ENCODE assay signal across 18 cellular contexts in genomic region chr4:60313616-60314015, GRCh38.
"Had no signal": no experiment of that assay in that cellular context is flagged by ENCODE, and none has a peak within 500 bp of the region (broad histone marks: within the 10 kb centered on the region; RNA-seq: fewer than 3 reads in every experiment).

No MANE protein-coding gene starts in this region.

- H3K9me3 Mint-ChIP-seq: stimulated activated memory B cell treated with anti-CD40 and anti-IgM and Interleukin-4, amounts not matched to agents 10 μg/mL and 1 μg/mL and 100 μg/mL, for 72 hours had no signal

- DNase-seq: activated CD4-positive, alpha-beta T cell treated with anti-CD3 and anti-CD28 coated beads for 4 hours; activated CD8-positive, alpha-beta memory T cell treated with anti-CD3 and anti-CD28 coated beads for 24 hours; activated naive CD4-positive, alpha-beta T cell; activated naive CD8-positive, alpha-beta T cell treated with anti-CD3 and anti-CD28 coated beads, Interleukin-2, amount 10 ng/mL, durations not matched to agents 7 days and 5 days; aorta; foreskin melanocyte; kidney glomerular epithelial cell; mesendoderm; nucleus accumbens; right lobe of liver; stimulated activated CD4-positive, alpha-beta T cell treated with anti-CD3 and anti-CD28 coated beads, Interleukin-12 subunit alpha, Interleukin-12 subunit beta, amount 100 ng/mL, for 4 hours; stimulated activated CD4-positive, alpha-beta T cell treated with anti-CD3 and anti-CD28 coated beads, Interleukin-2, amount 100 ng/mL, for 48 hours; thyroid gland had no signal

- H3K27ac Mint-ChIP-seq: activated naive CD8-positive, alpha-beta T cell treated with anti-CD3 and anti-CD28 coated beads, Interleukin-2, amount 10 ng/mL, durations not matched to agents 7 days and 5 days; activated T-helper 1 cell treated with anti-CD3 and anti-CD28 coated beads, Interleukin-12 subunit alpha, Interleukin-12 subunit beta, Interleukin-2, Interleukin-4 antibody, amounts not matched to agents 30 ng/mL and 10 ng/mL and 1 ng/mL, durations not matched to agents 14 hours and 24 hours and 36 hours; stimulated activated memory B cell treated with anti-CD40 and anti-IgM and Interleukin-4, amounts not matched to agents 10 μg/mL and 1 μg/mL and 100 μg/mL, for 72 hours; T-helper 1 cell treated with Interleukin-12 subunit alpha and Interleukin-12 subunit beta and Interleukin-4 antibody, amounts not matched to agents 30 μg/mL and 1 μg/mL, for 36 hours; WTC11 had no signal

- H3K27me3 Mint-ChIP-seq: activated naive CD8-positive, alpha-beta T cell treated with anti-CD3 and anti-CD28 coated beads, Interleukin-2, amount 10 ng/mL, durations not matched to agents 7 days and 5 days; stimulated activated memory B cell treated with anti-CD40 and anti-IgM and Interleukin-4, amounts not matched to agents 10 μg/mL and 1 μg/mL and 100 μg/mL, for 72 hours had no signal

- H3K4me3 ChIP-seq: right lobe of liver, thyroid gland had no signal

- H3K4me1 ChIP-seq: right lobe of liver, thyroid gland had no signal

- H3K27ac ChIP-seq: right lobe of liver, thyroid gland had no signal

- H3K36me3 ChIP-seq: right lobe of liver, thyroid gland had no signal

- H3K9me3 ChIP-seq: right lobe of liver, thyroid gland had no signal

- H3K27me3 ChIP-seq: right lobe of liver, thyroid gland had no signal

- H3K36me3 Mint-ChIP-seq: activated naive CD8-positive, alpha-beta T cell treated with anti-CD3 and anti-CD28 coated beads, Interleukin-2, amount 10 ng/mL, durations not matched to agents 7 days and 5 days; stimulated activated memory B cell treated with anti-CD40 and anti-IgM and Interleukin-4, amounts not matched to agents 10 μg/mL and 1 μg/mL and 100 μg/mL, for 72 hours had no signal

- H3K4me3 Mint-ChIP-seq: activated naive CD8-positive, alpha-beta T cell treated with anti-CD3 and anti-CD28 coated beads, Interleukin-2, amount 10 ng/mL, durations not matched to agents 7 days and 5 days; activated T-helper 1 cell treated with anti-CD3 and anti-CD28 coated beads, Interleukin-12 subunit alpha, Interleukin-12 subunit beta, Interleukin-2, Interleukin-4 antibody, amounts not matched to agents 30 ng/mL and 10 ng/mL and 1 ng/mL, durations not matched to agents 14 hours and 24 hours and 36 hours; nephron; stimulated activated memory B cell treated with anti-CD40 and anti-IgM and Interleukin-4, amounts not matched to agents 10 μg/mL and 1 μg/mL and 100 μg/mL, for 72 hours; T-helper 1 cell treated with Interleukin-12 subunit alpha and Interleukin-12 subunit beta and Interleukin-4 antibody, amounts not matched to agents 30 μg/mL and 1 μg/mL, for 36 hours; WTC11 had no signal

- H3K4me1 Mint-ChIP-seq: activated naive CD8-positive, alpha-beta T cell treated with anti-CD3 and anti-CD28 coated beads, Interleukin-2, amount 10 ng/mL, durations not matched to agents 7 days and 5 days; nephron; stimulated activated memory B cell treated with anti-CD40 and anti-IgM and Interleukin-4, amounts not matched to agents 10 μg/mL and 1 μg/mL and 100 μg/mL, for 72 hours had no signal
